In genomic region chr10:30000802-30001571, GRCh38 we compare ENCODE assay signal across 10 cellular contexts. TPM values are rescaled to one million over a fixed set of nuclear protein-coding genes. Genes with fewer than 3 reads are reported as not detected.
A peak's percentile ranks its signal among the peaks of the same experiment; 100 is the strongest.
DNase-seq lines count a peak whose midpoint lies in the region; ATAC-seq and TF ChIP-seq lines count a peak whose summit lies in the region.
"Had no signal": no experiment of that assay in that cellular context is flagged by ENCODE, and none has a peak within 500 bp of the region (broad histone marks: within the 10 kb centered on the region; RNA-seq: fewer than 3 reads in every experiment).

No MANE protein-coding gene starts in this region.

- peaks cover 43% of the 10 kb centered on the region for H3K27me3 Mint-ChIP-seq in activated CD4-positive, alpha-beta T cell treated with anti-CD3 and anti-CD28 coated beads, Interleukin-2, amount 10 ng/mL, durations not matched to agents 7 days and 5 days

- peak overlapping the region in 1 of 2 experiments; percentile 43; a peak in 1 of 4 replicates for H4K8ac ChIP-seq in IMR-90 (ENCODE audit: low read depth in 2 of 2, low read length in 2 of 2)

- CTCF ChIA-PET in IMR-90 (lab: Yijun Ruan, JAX), result interaction anchor here (1.3 kb wide), 1 partner anchor 590 kb away, joined by 3 read pairs; no protein-coding TSS in a partner anchor
- CTCF ChIA-PET in activated CD4-positive, alpha-beta T cell treated with anti-CD3 and anti-CD28 coated beads, Interleukin-2, amount 10 ng/mL, durations not matched to agents 7 days and 5 days (lab: Charles Lee), result interaction anchor here (0.6 to 2.8 kb wide), 7 partner anchors 13 to 590 kb away, joined by 3 to 11 read pairs (median 3); no protein-coding TSS in a partner anchor

- 0% methylated on average over 1 of the region's 12 CpGs; no CpG with 5 or more reads in 1 of the 2 experiments for WGBS in IMR-90 (ENCODE audit: extremely low coverage in 2 of 2, insufficient read length in 1 of 2), 2 experiments
- 48 to 75% methylated on average over 12 of the region's 12 CpGs for WGBS in lung, 2 donors

- peak overlapping the region; percentile 3 for H2BK5ac ChIP-seq in IMR-90 (ENCODE audit: low read depth, low read length, poor library complexity, severe bottlenecking)

- H3K56ac ChIP-seq in IMR-90 (ENCODE audit: extremely low read depth, insufficient read depth, low read length), result no peak overlapping the region

- H2AK5ac ChIP-seq in IMR-90 (ENCODE audit: low read depth, low read length), result peak overlapping the region; percentile 71; the same call in 1 of the 2 replicates

- no peak overlapping the region for H3K27ac Mint-ChIP-seq in activated CD4-positive, alpha-beta T cell treated with anti-CD3 and anti-CD28 coated beads, Interleukin-2, amount 10 ng/mL, durations not matched to agents 7 days and 5 days
- H3K27ac Mint-ChIP-seq: H9 had no signal

- POLR2A ChIA-PET in IMR-90 (lab: Charles Lee; ENCODE audit: unreplicated experiment), result no interaction called here
- POLR2A ChIA-PET in activated CD4-positive, alpha-beta T cell treated with anti-CD3 and anti-CD28 coated beads, Interleukin-2, amount 10 ng/mL, durations not matched to agents 7 days and 5 days (lab: Charles Lee), result no interaction called here

- TF ChIP-seq CTCF in IMR-90 (conservative IDR thresholded peaks at IDR 0.05; ENCODE audit: low read depth, low read length) (no peak), lung (IDR thresholded peaks at IDR 0.05; ENCODE audit: control extremely low read depth, extremely low read depth) (no peak), tibial artery (IDR thresholded peaks at IDR 0.05) (no peak)

- no peak for TF ChIP-seq POLR2A in IMR-90 (IDR thresholded peaks at IDR 0.05; ENCODE audit: low read depth, low read length)

- H3K9me3 ChIP-seq in IMR-90 (ENCODE audit: control insufficient read depth, insufficient read depth, low read length) (no peaks in the 10 kb centered on the region), lung (ENCODE audit: control insufficient read depth in 2 of 2, insufficient read depth in 1 of 2, low read length in 1 of 2) (no peaks in the 10 kb centered on the region), tibial artery (no peaks in the 10 kb centered on the region)

- DNase-seq in IMR-90, result peak; percentile 93
- peak; percentile 92 for DNase-seq in dermis blood vessel endothelial cell
- peak; percentile 53 for DNase-seq in lung (ENCODE audit: low spot score)
- DNase-seq in tibial artery, result peak; percentile 83 to 84
- DNase-seq in activated CD4-positive, alpha-beta T cell treated with anti-CD3 and anti-CD28 coated beads, Interleukin-2, amount 10 ng/mL, durations not matched to agents 7 days and 5 days, result no peak
- no peak for DNase-seq in GOT3 (lab: John Stamatoyannopoulos, UW)
- DNase-seq: H9, RPMI8226 had no signal

- H3K9me3 Mint-ChIP-seq in activated CD4-positive, alpha-beta T cell treated with anti-CD3 and anti-CD28 coated beads, Interleukin-2, amount 10 ng/mL, durations not matched to agents 7 days and 5 days, result no peaks in the 10 kb centered on the region
- H3K9me3 Mint-ChIP-seq: H9 had no signal

- H3K36me3 Mint-ChIP-seq in activated CD4-positive, alpha-beta T cell treated with anti-CD3 and anti-CD28 coated beads, Interleukin-2, amount 10 ng/mL, durations not matched to agents 7 days and 5 days (ENCODE audit: low read depth), result no peaks in the 10 kb centered on the region

- intact Hi-C loops in IMR-90 (cut with micrococcal nuclease), result loop anchor here (5.0 kb wide), 2 partner anchors 264 to 409 kb away; no protein-coding TSS in a partner anchor
- intact Hi-C loops in tibial artery (cut with DNase I; ENCODE audit: low total_unique reads), result loop anchor here (10.0 kb wide), 2 partner anchors 244 to 366 kb away; partner anchors contain the start of gene SVIL

- no TSS peak for BruUV-seq in IMR-90 (replicated peaks; lab: Mats Ljungman, UMichigan)

- H3K79me1 ChIP-seq in IMR-90 (ENCODE audit: low read depth in 1 of 2, low read length in 2 of 2), result no peaks in the 10 kb centered on the region

- peak overlapping the region; percentile 33 for H2BK120ac ChIP-seq in IMR-90 (ENCODE audit: low read depth, low read length)

- in situ Hi-C loops in IMR-90 (cut with MboI; ENCODE audit: low sequenced_read_pairs), result no loop called here

- H3K14ac ChIP-seq in IMR-90 (replicated peaks; ENCODE audit: low read depth, low read length), result peak overlapping the region; percentile 23; the same call in 1 of the 2 replicates

- H3K27me3 ChIP-seq in IMR-90 (ENCODE audit: control insufficient read depth, insufficient read depth, low read length), result peaks cover 4% of the 10 kb centered on the region
- no peaks in the 10 kb centered on the region for H3K27me3 ChIP-seq in lung (ENCODE audit: control insufficient read depth, insufficient read depth)
- no peaks in the 10 kb centered on the region for H3K27me3 ChIP-seq in tibial artery

- H3K27ac ChIP-seq in IMR-90 (ENCODE audit: insufficient read depth, low read length) (peak overlapping the region; percentile 19; the same call in 1 of the 2 replicates), lung (ENCODE audit: low read depth in 1 of 2, low read length in 1 of 2) (peak overlapping the region; percentile 35 to 85), tibial artery (peak overlapping the region; percentile 79 to 82)

- no peak overlapping the region for H4K5ac ChIP-seq in IMR-90 (ENCODE audit: low read depth, low read length)

- H3K4me3 ChIP-seq in IMR-90 (ENCODE audit: insufficient read depth, low read depth, low read length) (no peak overlapping the region), lung (no peak overlapping the region), tibial artery (no peak overlapping the region)

- no peak overlapping the region for H2AK9ac ChIP-seq in IMR-90 (replicated peaks; ENCODE audit: low read depth, low read length, poor library complexity)

- TF ChIP-seq RAD21 in IMR-90 (IDR thresholded peaks at IDR 0.05; ENCODE audit: low read length), result peak; percentile 22; the same call in 1 of the 2 replicates

- no peak overlapping the region for H3K9ac ChIP-seq in IMR-90 (ENCODE audit: low read depth, low read length)

- ATAC-seq in IMR-90 (ENCODE audit: low read depth), result peak; percentile 66
- peak; percentile 16 for ATAC-seq in lung (ENCODE audit: insufficient read depth, low FRiP score)
- ATAC-seq in HG02798 (IDR thresholded peaks at IDR 0.05; ENCODE audit: poor library complexity, unreplicated experiment), result no peak
- no peak for ATAC-seq in HG02763 (IDR thresholded peaks at IDR 0.05; ENCODE audit: unreplicated experiment)

- peak overlapping the region; percentile 34; the same call in 1 of the 2 replicates for H4K91ac ChIP-seq in IMR-90 (ENCODE audit: insufficient read depth, low read depth, low read length)

- H3K9me1 ChIP-seq in IMR-90 (ENCODE audit: insufficient read depth, low read length), result peaks cover 12% of the 10 kb centered on the region

- peak overlapping the region; percentile 60 for H3K4ac ChIP-seq in IMR-90 (ENCODE audit: low read depth, low read length)

- H2AFZ ChIP-seq in IMR-90 (replicated peaks; ENCODE audit: low read length, poor library complexity), result peak overlapping the region; percentile 47

- peak overlapping the region; percentile 22; the same call in 1 of the 2 replicates for H3K18ac ChIP-seq in IMR-90 (ENCODE audit: low read depth, low read length)

- H3K23ac ChIP-seq in IMR-90 (ENCODE audit: low read depth, low read length), result peak overlapping the region; percentile 12; the same call in 1 of the 2 replicates

- H2BK15ac ChIP-seq in IMR-90 (ENCODE audit: low read depth, low read length), result peak overlapping the region; percentile 59; the same call in 1 of the 3 replicates

- peak overlapping the region; percentile 54 for H3K4me2 ChIP-seq in IMR-90 (ENCODE audit: low read depth, low read length)

- H3K36me3 ChIP-seq in IMR-90 (ENCODE audit: control insufficient read depth, insufficient read depth, low read length) (no peaks in the 10 kb centered on the region), lung (ENCODE audit: control insufficient read depth in 2 of 2, insufficient read depth in 2 of 2, low read length in 2 of 2) (no peaks in the 10 kb centered on the region), tibial artery (no peaks in the 10 kb centered on the region)

- H3K4me1 ChIP-seq in IMR-90 (ENCODE audit: control insufficient read depth, insufficient read depth, low read length), result peaks cover 15% of the 10 kb centered on the region
- H3K4me1 ChIP-seq in lung (ENCODE audit: control insufficient read depth in 2 of 2, insufficient read depth in 2 of 2, low read length in 2 of 2), result peaks cover 0 to 16% of the 10 kb centered on the region in 2 donors
- H3K4me1 ChIP-seq in tibial artery, result peaks cover 3 to 45% (median 29%) of the 10 kb centered on the region in 4 donors

- dilution Hi-C loops in IMR-90 (cut with HindIII; ENCODE audit: low sequenced_read_pairs, unreplicated experiment), result no loop called here

- H4K20me1 ChIP-seq in IMR-90 (ENCODE audit: insufficient read depth, low read length), result no peaks in the 10 kb centered on the region

- no peak overlapping the region for H3K4me3 Mint-ChIP-seq in activated CD4-positive, alpha-beta T cell treated with anti-CD3 and anti-CD28 coated beads, Interleukin-2, amount 10 ng/mL, durations not matched to agents 7 days and 5 days
- H3K4me3 Mint-ChIP-seq: H9 had no signal

- H2BK20ac ChIP-seq in IMR-90 (ENCODE audit: low read depth, low read length), result peak overlapping the region; percentile 0; the same call in 1 of the 2 replicates

- H3K4me1 Mint-ChIP-seq in activated CD4-positive, alpha-beta T cell treated with anti-CD3 and anti-CD28 coated beads, Interleukin-2, amount 10 ng/mL, durations not matched to agents 7 days and 5 days, result peaks cover 6% of the 10 kb centered on the region

TF ChIP-seq in IMR-90, 13 proteins besides CTCF, POLR2A, EP300 and RAD21 (continues in another document):
- TF ChIP-seq NFE2L2 (IDR thresholded peaks at IDR 0.05; ENCODE audit: low read depth, low read length), result no peak; the same call in 1 of the 2 replicates
- peak; percentile 93 for TF ChIP-seq USF2 (IDR thresholded peaks at IDR 0.05; ENCODE audit: low read depth, low read length)
- peak; percentile 56; the same call in 1 of the 2 replicates for TF ChIP-seq CEBPB (IDR thresholded peaks at IDR 0.05; ENCODE audit: low read depth, low read length)

RNA-seq across cellular contexts. Expression of gene JCAD, which starts 58.4 kb away (rescaled TPM):
- total RNA-seq in IMR-90 (2012; rRNA removed) (16.8 and 18.9 TPM in 2 replicates), dermis blood vessel endothelial cell (74.7 and 96.4 TPM in 2 replicates), lung (10 to 100 TPM; 41.9 to 93.7 TPM)
- polyA plus RNA-seq in IMR-90 (2012; rRNA removed) (14.8 and 15.9 TPM in 2 replicates), lung (10 to 100 TPM; 11.3 to 12.2 TPM)
- 9.1 and 12.2 TPM in 2 replicates for polyA plus RNA-seq in IMR-90 (2012; cell fraction: cytosol; rRNA removed)
- polyA plus RNA-seq in IMR-90 (2012; cell fraction: nucleus; rRNA removed; ENCODE audit: low replicate concordance), result 7.2 and 16.6 TPM in 2 replicates
- total RNA-seq in activated CD4-positive, alpha-beta T cell treated with anti-CD3 and anti-CD28 coated beads, Interleukin-2, amount 10 ng/mL, durations not matched to agents 7 days and 5 days, result under 1 TPM in 1 of 2 experiments, not detected in 1; 0.12 TPM

Comparison
In these comparisons a context has a peak if more than half of its experiments do, and no peak if none do; other contexts are left out.
1. ATAC-seq: peak in IMR-90 (single experiment) and lung (single experiment); none in HG02798 (single experiment) and HG02763 (single experiment).
2. DNase-seq: peak in IMR-90 (single experiment), dermis blood vessel endothelial cell (single experiment), lung (single experiment) and tibial artery (2 of 2); none in activated CD4-positive, alpha-beta T cell treated with anti-CD3 and anti-CD28 coated beads, Interleukin-2, amount 10 ng/mL, durations not matched to agents 7 days and 5 days (single experiment) and GOT3 (single experiment).
3. H3K27ac ChIP-seq: peak in every context shown above with its lines; median percentile 80 in tibial artery; 60 in lung; 19 in IMR-90.
4. RNA of gene JCAD, which starts 58.4 kb away (total RNA-seq): 41.9 to 93.7 TPM in lung, 74.7 to 96.4 TPM in dermis blood vessel endothelial cell and 16.8 to 18.9 TPM in IMR-90; 0.12 TPM in activated CD4-positive, alpha-beta T cell treated with anti-CD3 and anti-CD28 coated beads, Interleukin-2, amount 10 ng/mL, durations not matched to agents 7 days and 5 days; every median in the first group is over 10 times any median in the second.